Comparison of ENCODE assay signal across 9 cellular contexts in genomic region chr18:21194871-21195771, GRCh38. TPM values are rescaled to one million over a fixed set of nuclear protein-coding genes. Genes with fewer than 3 reads are reported as not detected.
DNase-seq lines count a peak whose midpoint lies in the region; ATAC-seq, FAIRE-seq and TF ChIP-seq lines count a peak whose summit lies in the region.
"Had no signal": no experiment of that assay in that cellular context is flagged by ENCODE, and none has a peak within 500 bp of the region (broad histone marks: within the 10 kb centered on the region; RNA-seq: fewer than 3 reads in every experiment).

No MANE protein-coding gene starts in this region.

- H3K4me3 ChIP-seq in AG04450 (ENCODE audit: low read depth, low read length) (no peak overlapping the region), tibial artery (no peak overlapping the region)
- H3K4me3 ChIP-seq: HAP-1 had no signal

- H3K36me3 Mint-ChIP-seq in activated B cell treated with CpG ODN at 0.5 μM for 24 hours (ENCODE audit: low read depth), result no peaks in the 10 kb centered on the region
- no peaks in the 10 kb centered on the region for H3K36me3 Mint-ChIP-seq in activated T-cell treated with anti-CD3 and anti-CD28 coated beads, Interleukin-2, amount 50 U/mL, for 24 hours (ENCODE audit: low read depth)

- no peaks in the 10 kb centered on the region for H3K9me3 ChIP-seq in AG04450 (ENCODE audit: control insufficient read depth, insufficient read depth, low read length)
- no peaks in the 10 kb centered on the region for H3K9me3 ChIP-seq in tibial artery
- H3K9me3 ChIP-seq: HAP-1 had no signal

- H3K27ac Mint-ChIP-seq in activated B cell treated with CpG ODN at 0.5 μM for 24 hours, result no peak overlapping the region
- no peak overlapping the region for H3K27ac Mint-ChIP-seq in activated T-cell treated with anti-CD3 and anti-CD28 coated beads, Interleukin-2, amount 50 U/mL, for 24 hours

- H3K27me3 Mint-ChIP-seq in activated B cell treated with CpG ODN at 0.5 μM for 24 hours, result peaks cover 8% of the 10 kb centered on the region
- peaks cover 27% of the 10 kb centered on the region for H3K27me3 Mint-ChIP-seq in activated T-cell treated with anti-CD3 and anti-CD28 coated beads, Interleukin-2, amount 50 U/mL, for 24 hours

- no peak overlapping the region for H3K4me3 Mint-ChIP-seq in activated B cell treated with CpG ODN at 0.5 μM for 24 hours
- no peak overlapping the region for H3K4me3 Mint-ChIP-seq in activated T-cell treated with anti-CD3 and anti-CD28 coated beads, Interleukin-2, amount 50 U/mL, for 24 hours

- no peaks in the 10 kb centered on the region for H3K4me1 ChIP-seq in tibial artery

- H3K27me3 ChIP-seq in AG04450 (ENCODE audit: control insufficient read depth, insufficient read depth, low read length), result no peaks in the 10 kb centered on the region
- no peaks in the 10 kb centered on the region for H3K27me3 ChIP-seq in tibial artery

- CTCF ChIA-PET in AG04450 (lab: Charles Lee), result interaction anchor here (0.6 to 7.2 kb wide), 42 partner anchors 9 to 762 kb away, joined by 3 to 177 read pairs (median 4); partner anchors contain the start of gene ESCO1
- CTCF ChIA-PET in activated B cell treated with CpG ODN at 0.5 μM for 24 hours (lab: Charles Lee), result interaction anchor here (0.8 to 3.8 kb wide), 10 partner anchors 9 to 1510 kb away, joined by 3 to 52 read pairs (median 4); no protein-coding TSS in a partner anchor

- ATAC-seq in activated B cell treated with CpG ODN at 0.5 μM for 24 hours (ENCODE audit: low read depth), result peak; percentile 28

- H3K9me3 Mint-ChIP-seq in activated B cell treated with CpG ODN at 0.5 μM for 24 hours, result no peaks in the 10 kb centered on the region
- H3K9me3 Mint-ChIP-seq in activated T-cell treated with anti-CD3 and anti-CD28 coated beads, Interleukin-2, amount 50 U/mL, for 24 hours, result no peaks in the 10 kb centered on the region

- no peak overlapping the region for H3K27ac ChIP-seq in AG04450 (ENCODE audit: low read depth, low read length)
- no peak overlapping the region for H3K27ac ChIP-seq in tibial artery

- intact Hi-C loops in activated B cell treated with CpG ODN at 0.5 μM for 24 hours (cut with micrococcal nuclease), result loop anchor here (1.0 to 2.0 kb wide), 4 partner anchors 250 to 1368 kb away; no protein-coding TSS in a partner anchor
- intact Hi-C loops in tibial artery (cut with DNase I; ENCODE audit: low total_unique reads), result loop anchor here (10.0 kb wide), 1 partner anchor 370 kb away; no protein-coding TSS in a partner anchor

- peak; percentile 40 for FAIRE-seq in GM12892 (lab: Jason Lieb, UNC)

- no peak for TF ChIP-seq POLR2A in GM12892 (IDR thresholded peaks at IDR 0.05; ENCODE audit: low read depth, low read length)

- H3K4me1 Mint-ChIP-seq in activated B cell treated with CpG ODN at 0.5 μM for 24 hours, result no peaks in the 10 kb centered on the region
- H3K4me1 Mint-ChIP-seq in activated T-cell treated with anti-CD3 and anti-CD28 coated beads, Interleukin-2, amount 50 U/mL, for 24 hours (ENCODE audit: low read depth), result no peaks in the 10 kb centered on the region

- DNase-seq in AG04450 (ENCODE audit: low read depth, low spot score) (no peak), GM12892 (ENCODE audit: insufficient read length) (no peak), NCI-H1417 treated with DMSO at 0.1 percent for 48 hours (lab: John Stamatoyannopoulos, UW) (peak; percentile 67), activated B cell treated with CpG ODN at 0.5 μM for 24 hours (no peak), iris pigment epithelial cell (ENCODE audit: low read depth) (peak; percentile 28), tibial artery (no peak), GM19240 (ENCODE audit: insufficient read length, low spot score) (no peak)
- no peak for DNase-seq in activated T-cell treated with anti-CD3 and anti-CD28 coated beads, Interleukin-2, amount 50 U/mL, for 24 hours

- POLR2A ChIA-PET in AG04450 (lab: Yijun Ruan, JAX), result no interaction called here
- POLR2A ChIA-PET in activated B cell treated with CpG ODN at 0.5 μM for 24 hours (lab: Charles Lee), result no interaction called here

- no peaks in the 10 kb centered on the region for H3K36me3 ChIP-seq in tibial artery
- H3K36me3 ChIP-seq: HAP-1 had no signal

- peak; percentile 73 for TF ChIP-seq CTCF in AG04450 (IDR thresholded peaks at IDR 0.05; ENCODE audit: low read depth, low read length)
- peak; percentile 37 for TF ChIP-seq CTCF in activated B cell treated with CpG ODN at 0.5 μM for 24 hours (IDR thresholded peaks at IDR 0.05)
- peak; percentile 72 to 76 for TF ChIP-seq CTCF in tibial artery (IDR thresholded peaks at IDR 0.05)

RNA-seq across cellular contexts. Expression of gene GREB1L, which starts 46.9 kb away (rescaled TPM):
- 0.01 TPM in 1 of 2 replicates, not detected in the other for polyA plus RNA-seq in AG04450 (2011; rRNA removed)
- not detected in 2 replicates for polyA minus RNA-seq in AG04450 (2011; rRNA and poly(A)+ RNA removed)
- 0.38 TPM for polyA plus RNA-seq in GM12892 (2012; ENCODE audit: missing spikeins)
- total RNA-seq in activated B cell treated with CpG ODN at 0.5 μM for 24 hours, result not detected in 2 replicates

Comparison
In these comparisons a context has a peak if more than half of its experiments do, and no peak if none do; other contexts are left out.
1. DNase-seq: peak in NCI-H1417 treated with DMSO at 0.1 percent for 48 hours (single experiment) and iris pigment epithelial cell (single experiment); none in AG04450 (single experiment), GM12892 (single experiment), activated B cell treated with CpG ODN at 0.5 μM for 24 hours (single experiment), tibial artery (0 of 2), activated T-cell treated with anti-CD3 and anti-CD28 coated beads, Interleukin-2, amount 50 U/mL, for 24 hours (single experiment) and GM19240 (single experiment).
2. Peak in every context shown above with its lines, with median percentiles within 50 percentile points of each other: CTCF ChIP-seq.